Comparison of ENCODE assay signal across 23 cellular contexts in the genomic region with DNA sequence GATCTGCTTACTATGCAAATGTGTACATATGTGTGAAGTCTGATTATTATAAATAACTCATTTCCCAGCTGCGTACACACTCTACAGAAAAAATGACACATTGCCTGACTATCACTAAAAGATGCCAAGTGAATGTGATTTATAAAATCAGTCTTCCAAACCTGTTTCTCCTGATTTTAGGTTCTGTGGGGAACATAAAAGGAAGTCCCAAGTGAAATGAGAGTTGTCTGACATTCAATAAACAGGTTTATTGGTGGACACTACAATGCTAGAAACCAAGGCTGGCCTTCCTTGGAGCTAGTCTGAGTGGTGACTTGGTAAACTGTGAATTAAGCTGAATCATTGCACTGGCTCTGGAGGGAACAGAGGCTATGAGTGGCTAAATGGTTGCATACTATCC.
"Had no signal": no experiment of that assay in that cellular context is flagged by ENCODE, and none has a peak within 500 bp of the region (broad histone marks: within the 10 kb centered on the region; RNA-seq: fewer than 3 reads in every experiment).

No MANE protein-coding gene starts in this region.

- H3K4me1 ChIP-seq: colonic mucosa, esophagus squamous epithelium, gastrocnemius medialis, gastroesophageal sphincter had no signal

- ATAC-seq: effector memory CD8-positive, alpha-beta T cell; esophagus mucosa; gastrocnemius medialis; gastroesophageal sphincter; heart left ventricle; heart right ventricle had no signal

- H3K36me3 ChIP-seq: colonic mucosa, esophagus muscularis mucosa, esophagus squamous epithelium, gastrocnemius medialis, gastroesophageal sphincter, heart left ventricle, heart right ventricle had no signal

- H3K27me3 ChIP-seq: colonic mucosa, dorsolateral prefrontal cortex, esophagus muscularis mucosa, gastrocnemius medialis, gastroesophageal sphincter, heart left ventricle, heart right ventricle had no signal

- DNase-seq: colonic mucosa; cortex of kidney; dermis blood vessel endothelial cell; dorsolateral prefrontal cortex; effector CD4-positive, alpha-beta T cell; effector CD8-positive, alpha-beta T cell; effector memory CD4-positive, alpha-beta T cell; effector memory CD8-positive, alpha-beta T cell; endodermal cell; erythroblast; esophagus squamous epithelium; foreskin fibroblast; foreskin melanocyte; gastrocnemius medialis; glutamatergic neuron; head of caudate nucleus; heart left ventricle; heart right ventricle had no signal

- H3K27ac ChIP-seq: colonic mucosa, coronary artery, epithelial cell of prostate, esophagus muscularis mucosa, esophagus squamous epithelium, gastrocnemius medialis, gastroesophageal sphincter, heart left ventricle, heart right ventricle had no signal

- H3K4me3 ChIP-seq: colonic mucosa, coronary artery, dorsolateral prefrontal cortex, esophagus muscularis mucosa, esophagus squamous epithelium, gastrocnemius medialis, gastroesophageal sphincter, heart left ventricle, heart right ventricle had no signal

- H3K9me3 ChIP-seq: colonic mucosa, esophagus muscularis mucosa, esophagus squamous epithelium, gastrocnemius medialis, gastroesophageal sphincter, heart left ventricle, heart right ventricle had no signal
